ENCODE assay signal across 1 cellular context in the genomic region with DNA sequence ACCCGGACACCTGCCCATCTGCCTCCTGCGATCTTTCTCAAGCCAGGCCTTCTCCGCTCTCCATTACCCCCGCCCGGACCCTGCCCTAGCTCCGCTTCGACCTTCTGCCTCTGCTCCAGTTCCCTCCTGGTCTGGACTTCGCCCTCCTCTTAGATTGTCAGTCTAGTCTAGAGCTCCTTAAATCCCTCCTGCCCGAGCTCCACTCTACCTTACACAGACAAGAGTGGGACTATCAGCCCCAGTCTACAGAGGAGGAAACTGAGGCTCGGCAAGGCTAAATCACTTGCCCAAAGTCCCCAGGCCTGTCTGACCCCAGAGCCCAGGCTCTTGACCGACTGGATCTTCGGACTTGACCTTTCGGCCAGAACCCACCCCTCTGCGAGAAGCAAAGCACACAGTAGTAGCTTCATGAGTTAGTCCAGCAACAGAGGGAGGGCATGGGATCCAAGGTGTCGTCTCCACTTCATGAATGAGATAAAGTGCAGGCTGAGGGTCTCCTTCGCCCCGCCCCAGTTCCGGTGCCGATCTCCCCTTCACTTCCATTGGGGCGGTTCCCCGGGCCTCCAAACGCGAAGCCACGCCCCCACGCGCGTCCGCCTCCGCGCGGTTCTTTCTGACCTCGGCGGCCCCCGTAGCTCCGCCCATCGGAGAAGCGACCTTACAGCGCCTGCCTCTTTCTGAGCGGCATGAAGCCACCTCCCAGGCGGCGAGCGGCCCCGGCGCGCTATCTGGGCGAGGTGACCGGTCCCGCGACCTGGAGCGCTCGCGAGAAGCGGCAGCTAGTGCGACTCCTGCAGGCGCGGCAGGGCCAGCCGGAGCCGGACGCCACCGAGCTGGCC.
TF ChIP-seq lines count a peak whose summit lies in the region.

A gene with protein sequence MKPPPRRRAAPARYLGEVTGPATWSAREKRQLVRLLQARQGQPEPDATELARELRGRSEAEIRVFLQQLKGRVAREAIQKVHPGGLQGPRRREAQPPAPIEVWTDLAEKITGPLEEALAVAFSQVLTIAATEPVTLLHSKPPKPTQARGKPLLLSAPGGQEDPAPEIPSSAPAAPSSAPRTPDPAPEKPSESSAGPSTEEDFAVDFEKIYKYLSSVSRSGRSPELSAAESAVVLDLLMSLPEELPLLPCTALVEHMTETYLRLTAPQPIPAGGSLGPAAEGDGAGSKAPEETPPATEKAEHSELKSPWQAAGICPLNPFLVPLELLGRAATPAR (plus strand): TSS at position 658 of the 839 bp plus-strand sequence. CDS start 29 bp downstream, at position 687.

TF ChIP-seq in WTC11, 78 proteins besides CTCF, POLR2A, EP300 and RAD21 (continued from another document and continues in another):
- TF ChIP-seq, protein P1, sequence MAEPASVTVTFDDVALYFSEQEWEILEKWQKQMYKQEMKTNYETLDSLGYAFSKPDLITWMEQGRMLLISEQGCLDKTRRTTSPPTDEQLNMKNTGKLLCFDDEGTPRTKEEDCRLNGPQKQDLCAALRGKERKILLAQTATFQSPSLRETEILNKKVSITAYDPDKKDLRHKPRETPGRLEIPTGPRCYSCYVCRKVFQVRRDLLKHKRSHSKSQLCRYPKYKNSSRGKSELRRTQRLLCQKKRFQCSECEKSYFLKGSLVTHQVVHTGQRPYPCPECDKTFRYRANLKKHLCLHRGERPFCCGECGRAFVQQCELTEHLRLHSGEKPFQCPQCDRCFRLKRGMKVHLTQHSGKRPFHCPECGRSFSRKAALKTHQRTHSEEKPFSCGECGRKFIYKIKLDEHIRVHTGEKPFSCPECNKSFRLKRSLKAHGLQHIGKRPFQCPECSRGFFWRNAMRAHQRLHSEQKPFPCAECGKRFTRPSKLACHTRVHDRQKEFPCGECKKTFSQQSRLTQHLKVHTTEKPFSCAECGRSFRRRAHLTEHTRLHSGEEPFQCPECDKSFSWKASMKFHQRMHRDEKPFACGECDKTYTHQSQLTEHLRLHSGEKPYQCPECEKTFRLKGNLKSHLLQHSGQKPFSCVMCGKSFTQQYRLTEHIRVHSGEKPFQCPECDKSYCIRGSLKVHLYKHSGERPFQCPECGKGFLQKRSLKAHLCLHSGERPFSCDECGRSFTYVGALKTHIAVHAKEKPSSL (CRISPR knock-in tag; conservative IDR thresholded peaks at IDR 0.05), result no peak
- TF ChIP-seq, protein P2, sequence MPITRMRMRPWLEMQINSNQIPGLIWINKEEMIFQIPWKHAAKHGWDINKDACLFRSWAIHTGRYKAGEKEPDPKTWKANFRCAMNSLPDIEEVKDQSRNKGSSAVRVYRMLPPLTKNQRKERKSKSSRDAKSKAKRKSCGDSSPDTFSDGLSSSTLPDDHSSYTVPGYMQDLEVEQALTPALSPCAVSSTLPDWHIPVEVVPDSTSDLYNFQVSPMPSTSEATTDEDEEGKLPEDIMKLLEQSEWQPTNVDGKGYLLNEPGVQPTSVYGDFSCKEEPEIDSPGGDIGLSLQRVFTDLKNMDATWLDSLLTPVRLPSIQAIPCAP (CRISPR knock-in tag; IDR thresholded peaks at IDR 0.05), result no peak
- peak; percentile 38; the same call in 1 of the 2 replicates for TF ChIP-seq FOXK1 (CRISPR knock-in tag; IDR thresholded peaks at IDR 0.05)
- no peak for TF ChIP-seq ATF1 (CRISPR knock-in tag; IDR thresholded peaks at IDR 0.05)
- TF ChIP-seq, protein P3, sequence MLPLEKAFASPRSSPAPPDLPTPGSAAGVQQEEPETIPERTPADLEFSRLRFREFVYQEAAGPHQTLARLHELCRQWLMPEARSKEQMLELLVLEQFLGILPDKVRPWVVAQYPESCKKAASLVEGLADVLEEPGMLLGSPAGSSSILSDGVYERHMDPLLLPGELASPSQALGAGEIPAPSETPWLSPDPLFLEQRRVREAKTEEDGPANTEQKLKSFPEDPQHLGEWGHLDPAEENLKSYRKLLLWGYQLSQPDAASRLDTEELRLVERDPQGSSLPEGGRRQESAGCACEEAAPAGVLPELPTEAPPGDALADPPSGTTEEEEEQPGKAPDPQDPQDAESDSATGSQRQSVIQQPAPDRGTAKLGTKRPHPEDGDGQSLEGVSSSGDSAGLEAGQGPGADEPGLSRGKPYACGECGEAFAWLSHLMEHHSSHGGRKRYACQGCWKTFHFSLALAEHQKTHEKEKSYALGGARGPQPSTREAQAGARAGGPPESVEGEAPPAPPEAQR (CRISPR knock-in tag; IDR thresholded peaks at IDR 0.05), result no peak
- TF ChIP-seq, protein P4, sequence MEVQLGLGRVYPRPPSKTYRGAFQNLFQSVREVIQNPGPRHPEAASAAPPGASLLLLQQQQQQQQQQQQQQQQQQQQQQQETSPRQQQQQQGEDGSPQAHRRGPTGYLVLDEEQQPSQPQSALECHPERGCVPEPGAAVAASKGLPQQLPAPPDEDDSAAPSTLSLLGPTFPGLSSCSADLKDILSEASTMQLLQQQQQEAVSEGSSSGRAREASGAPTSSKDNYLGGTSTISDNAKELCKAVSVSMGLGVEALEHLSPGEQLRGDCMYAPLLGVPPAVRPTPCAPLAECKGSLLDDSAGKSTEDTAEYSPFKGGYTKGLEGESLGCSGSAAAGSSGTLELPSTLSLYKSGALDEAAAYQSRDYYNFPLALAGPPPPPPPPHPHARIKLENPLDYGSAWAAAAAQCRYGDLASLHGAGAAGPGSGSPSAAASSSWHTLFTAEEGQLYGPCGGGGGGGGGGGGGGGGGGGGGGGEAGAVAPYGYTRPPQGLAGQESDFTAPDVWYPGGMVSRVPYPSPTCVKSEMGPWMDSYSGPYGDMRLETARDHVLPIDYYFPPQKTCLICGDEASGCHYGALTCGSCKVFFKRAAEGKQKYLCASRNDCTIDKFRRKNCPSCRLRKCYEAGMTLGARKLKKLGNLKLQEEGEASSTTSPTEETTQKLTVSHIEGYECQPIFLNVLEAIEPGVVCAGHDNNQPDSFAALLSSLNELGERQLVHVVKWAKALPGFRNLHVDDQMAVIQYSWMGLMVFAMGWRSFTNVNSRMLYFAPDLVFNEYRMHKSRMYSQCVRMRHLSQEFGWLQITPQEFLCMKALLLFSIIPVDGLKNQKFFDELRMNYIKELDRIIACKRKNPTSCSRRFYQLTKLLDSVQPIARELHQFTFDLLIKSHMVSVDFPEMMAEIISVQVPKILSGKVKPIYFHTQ (CRISPR knock-in tag; IDR thresholded peaks at IDR 0.05), result no peak
- TF ChIP-seq, protein P5, sequence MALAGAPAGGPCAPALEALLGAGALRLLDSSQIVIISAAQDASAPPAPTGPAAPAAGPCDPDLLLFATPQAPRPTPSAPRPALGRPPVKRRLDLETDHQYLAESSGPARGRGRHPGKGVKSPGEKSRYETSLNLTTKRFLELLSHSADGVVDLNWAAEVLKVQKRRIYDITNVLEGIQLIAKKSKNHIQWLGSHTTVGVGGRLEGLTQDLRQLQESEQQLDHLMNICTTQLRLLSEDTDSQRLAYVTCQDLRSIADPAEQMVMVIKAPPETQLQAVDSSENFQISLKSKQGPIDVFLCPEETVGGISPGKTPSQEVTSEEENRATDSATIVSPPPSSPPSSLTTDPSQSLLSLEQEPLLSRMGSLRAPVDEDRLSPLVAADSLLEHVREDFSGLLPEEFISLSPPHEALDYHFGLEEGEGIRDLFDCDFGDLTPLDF (CRISPR knock-in tag; IDR thresholded peaks at IDR 0.05), result no peak
- TF ChIP-seq, protein P6, sequence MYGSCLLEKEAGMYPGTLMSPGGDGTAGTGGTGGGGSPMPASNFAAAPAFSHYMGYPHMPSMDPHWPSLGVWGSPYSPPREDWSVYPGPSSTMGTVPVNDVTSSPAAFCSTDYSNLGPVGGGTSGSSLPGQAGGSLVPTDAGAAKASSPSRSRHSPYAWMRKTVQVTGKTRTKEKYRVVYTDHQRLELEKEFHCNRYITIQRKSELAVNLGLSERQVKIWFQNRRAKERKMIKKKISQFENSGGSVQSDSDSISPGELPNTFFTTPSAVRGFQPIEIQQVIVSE (CRISPR knock-in tag; IDR thresholded peaks at IDR 0.05; ENCODE audit: borderline replicate concordance), result no peak
- TF ChIP-seq SP1 (CRISPR knock-in tag; conservative IDR thresholded peaks at IDR 0.05), result peak; percentile 99
- no peak for TF ChIP-seq RELA (CRISPR knock-in tag; IDR thresholded peaks at IDR 0.05; ENCODE audit: borderline replicate concordance)
- TF ChIP-seq, protein P7, sequence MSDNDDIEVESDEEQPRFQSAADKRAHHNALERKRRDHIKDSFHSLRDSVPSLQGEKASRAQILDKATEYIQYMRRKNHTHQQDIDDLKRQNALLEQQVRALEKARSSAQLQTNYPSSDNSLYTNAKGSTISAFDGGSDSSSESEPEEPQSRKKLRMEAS (CRISPR knock-in tag; IDR thresholded peaks at IDR 0.05), result peak; percentile 64; the same call in 1 of the 2 replicates
- no peak for TF ChIP-seq ELF4 (CRISPR knock-in tag; IDR thresholded peaks at IDR 0.05; ENCODE audit: low read depth)
- TF ChIP-seq MYBL2 (CRISPR knock-in tag; IDR thresholded peaks at IDR 0.05), result no peak
- no peak for TF ChIP-seq PRRX2 (CRISPR knock-in tag; IDR thresholded peaks at IDR 0.05)
- TF ChIP-seq, protein P8, sequence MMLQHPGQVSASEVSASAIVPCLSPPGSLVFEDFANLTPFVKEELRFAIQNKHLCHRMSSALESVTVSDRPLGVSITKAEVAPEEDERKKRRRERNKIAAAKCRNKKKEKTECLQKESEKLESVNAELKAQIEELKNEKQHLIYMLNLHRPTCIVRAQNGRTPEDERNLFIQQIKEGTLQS (CRISPR knock-in tag; conservative IDR thresholded peaks at IDR 0.05), result no peak
- TF ChIP-seq, protein P9, sequence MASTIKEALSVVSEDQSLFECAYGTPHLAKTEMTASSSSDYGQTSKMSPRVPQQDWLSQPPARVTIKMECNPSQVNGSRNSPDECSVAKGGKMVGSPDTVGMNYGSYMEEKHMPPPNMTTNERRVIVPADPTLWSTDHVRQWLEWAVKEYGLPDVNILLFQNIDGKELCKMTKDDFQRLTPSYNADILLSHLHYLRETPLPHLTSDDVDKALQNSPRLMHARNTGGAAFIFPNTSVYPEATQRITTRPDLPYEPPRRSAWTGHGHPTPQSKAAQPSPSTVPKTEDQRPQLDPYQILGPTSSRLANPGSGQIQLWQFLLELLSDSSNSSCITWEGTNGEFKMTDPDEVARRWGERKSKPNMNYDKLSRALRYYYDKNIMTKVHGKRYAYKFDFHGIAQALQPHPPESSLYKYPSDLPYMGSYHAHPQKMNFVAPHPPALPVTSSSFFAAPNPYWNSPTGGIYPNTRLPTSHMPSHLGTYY (CRISPR knock-in tag; IDR thresholded peaks at IDR 0.05), result no peak
- no peak for TF ChIP-seq ESRRA (CRISPR knock-in tag; IDR thresholded peaks at IDR 0.05; ENCODE audit: borderline replicate concordance)
- no peak for TF ChIP-seq OVOL2 (CRISPR knock-in tag; IDR thresholded peaks at IDR 0.05; ENCODE audit: borderline replicate concordance)
- TF ChIP-seq, protein P10, sequence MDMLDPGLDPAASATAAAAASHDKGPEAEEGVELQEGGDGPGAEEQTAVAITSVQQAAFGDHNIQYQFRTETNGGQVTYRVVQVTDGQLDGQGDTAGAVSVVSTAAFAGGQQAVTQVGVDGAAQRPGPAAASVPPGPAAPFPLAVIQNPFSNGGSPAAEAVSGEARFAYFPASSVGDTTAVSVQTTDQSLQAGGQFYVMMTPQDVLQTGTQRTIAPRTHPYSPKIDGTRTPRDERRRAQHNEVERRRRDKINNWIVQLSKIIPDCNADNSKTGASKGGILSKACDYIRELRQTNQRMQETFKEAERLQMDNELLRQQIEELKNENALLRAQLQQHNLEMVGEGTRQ (CRISPR knock-in tag; IDR thresholded peaks at IDR 0.05), result peak; percentile 31
- peak; percentile 91 for TF ChIP-seq ZBTB21 (CRISPR knock-in tag; IDR thresholded peaks at IDR 0.05; ENCODE audit: borderline replicate concordance)
- TF ChIP-seq, protein P11, sequence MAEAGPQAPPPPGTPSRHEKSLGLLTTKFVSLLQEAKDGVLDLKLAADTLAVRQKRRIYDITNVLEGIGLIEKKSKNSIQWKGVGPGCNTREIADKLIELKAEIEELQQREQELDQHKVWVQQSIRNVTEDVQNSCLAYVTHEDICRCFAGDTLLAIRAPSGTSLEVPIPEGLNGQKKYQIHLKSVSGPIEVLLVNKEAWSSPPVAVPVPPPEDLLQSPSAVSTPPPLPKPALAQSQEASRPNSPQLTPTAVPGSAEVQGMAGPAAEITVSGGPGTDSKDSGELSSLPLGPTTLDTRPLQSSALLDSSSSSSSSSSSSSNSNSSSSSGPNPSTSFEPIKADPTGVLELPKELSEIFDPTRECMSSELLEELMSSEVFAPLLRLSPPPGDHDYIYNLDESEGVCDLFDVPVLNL (CRISPR knock-in tag; IDR thresholded peaks at IDR 0.05; ENCODE audit: borderline replicate concordance, low read depth), result no peak
- TF ChIP-seq, protein P12, sequence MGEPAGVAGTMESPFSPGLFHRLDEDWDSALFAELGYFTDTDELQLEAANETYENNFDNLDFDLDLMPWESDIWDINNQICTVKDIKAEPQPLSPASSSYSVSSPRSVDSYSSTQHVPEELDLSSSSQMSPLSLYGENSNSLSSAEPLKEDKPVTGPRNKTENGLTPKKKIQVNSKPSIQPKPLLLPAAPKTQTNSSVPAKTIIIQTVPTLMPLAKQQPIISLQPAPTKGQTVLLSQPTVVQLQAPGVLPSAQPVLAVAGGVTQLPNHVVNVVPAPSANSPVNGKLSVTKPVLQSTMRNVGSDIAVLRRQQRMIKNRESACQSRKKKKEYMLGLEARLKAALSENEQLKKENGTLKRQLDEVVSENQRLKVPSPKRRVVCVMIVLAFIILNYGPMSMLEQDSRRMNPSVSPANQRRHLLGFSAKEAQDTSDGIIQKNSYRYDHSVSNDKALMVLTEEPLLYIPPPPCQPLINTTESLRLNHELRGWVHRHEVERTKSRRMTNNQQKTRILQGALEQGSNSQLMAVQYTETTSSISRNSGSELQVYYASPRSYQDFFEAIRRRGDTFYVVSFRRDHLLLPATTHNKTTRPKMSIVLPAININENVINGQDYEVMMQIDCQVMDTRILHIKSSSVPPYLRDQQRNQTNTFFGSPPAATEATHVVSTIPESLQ (CRISPR knock-in tag; IDR thresholded peaks at IDR 0.05), result no peak
- TF ChIP-seq, protein P13, sequence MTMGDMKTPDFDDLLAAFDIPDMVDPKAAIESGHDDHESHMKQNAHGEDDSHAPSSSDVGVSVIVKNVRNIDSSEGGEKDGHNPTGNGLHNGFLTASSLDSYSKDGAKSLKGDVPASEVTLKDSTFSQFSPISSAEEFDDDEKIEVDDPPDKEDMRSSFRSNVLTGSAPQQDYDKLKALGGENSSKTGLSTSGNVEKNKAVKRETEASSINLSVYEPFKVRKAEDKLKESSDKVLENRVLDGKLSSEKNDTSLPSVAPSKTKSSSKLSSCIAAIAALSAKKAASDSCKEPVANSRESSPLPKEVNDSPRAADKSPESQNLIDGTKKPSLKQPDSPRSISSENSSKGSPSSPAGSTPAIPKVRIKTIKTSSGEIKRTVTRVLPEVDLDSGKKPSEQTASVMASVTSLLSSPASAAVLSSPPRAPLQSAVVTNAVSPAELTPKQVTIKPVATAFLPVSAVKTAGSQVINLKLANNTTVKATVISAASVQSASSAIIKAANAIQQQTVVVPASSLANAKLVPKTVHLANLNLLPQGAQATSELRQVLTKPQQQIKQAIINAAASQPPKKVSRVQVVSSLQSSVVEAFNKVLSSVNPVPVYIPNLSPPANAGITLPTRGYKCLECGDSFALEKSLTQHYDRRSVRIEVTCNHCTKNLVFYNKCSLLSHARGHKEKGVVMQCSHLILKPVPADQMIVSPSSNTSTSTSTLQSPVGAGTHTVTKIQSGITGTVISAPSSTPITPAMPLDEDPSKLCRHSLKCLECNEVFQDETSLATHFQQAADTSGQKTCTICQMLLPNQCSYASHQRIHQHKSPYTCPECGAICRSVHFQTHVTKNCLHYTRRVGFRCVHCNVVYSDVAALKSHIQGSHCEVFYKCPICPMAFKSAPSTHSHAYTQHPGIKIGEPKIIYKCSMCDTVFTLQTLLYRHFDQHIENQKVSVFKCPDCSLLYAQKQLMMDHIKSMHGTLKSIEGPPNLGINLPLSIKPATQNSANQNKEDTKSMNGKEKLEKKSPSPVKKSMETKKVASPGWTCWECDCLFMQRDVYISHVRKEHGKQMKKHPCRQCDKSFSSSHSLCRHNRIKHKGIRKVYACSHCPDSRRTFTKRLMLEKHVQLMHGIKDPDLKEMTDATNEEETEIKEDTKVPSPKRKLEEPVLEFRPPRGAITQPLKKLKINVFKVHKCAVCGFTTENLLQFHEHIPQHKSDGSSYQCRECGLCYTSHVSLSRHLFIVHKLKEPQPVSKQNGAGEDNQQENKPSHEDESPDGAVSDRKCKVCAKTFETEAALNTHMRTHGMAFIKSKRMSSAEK (CRISPR knock-in tag; IDR thresholded peaks at IDR 0.05; ENCODE audit: borderline replicate concordance), result no peak
- TF ChIP-seq GRHL2 (CRISPR knock-in tag; IDR thresholded peaks at IDR 0.05; ENCODE audit: insufficient replicate concordance, severe bottlenecking), result no peak
